1 cellular context compared by ENCODE assay signal in genomic region chr18:58403799-58404455, GRCh38.
TF ChIP-seq lines count a peak whose summit lies in the region.

No MANE protein-coding gene starts in this region.

TF ChIP-seq in HepG2, 621 proteins besides CTCF, POLR2A, EP300 and RAD21 (continued from another document and continues in another):
- TF ChIP-seq HMGXB3 (CRISPR knock-in tag; IDR thresholded peaks at IDR 0.05; ENCODE audit: borderline replicate concordance) (no peak), FOXA1 (IDR thresholded peaks at IDR 0.05) (no peak), FOXA1 (CRISPR knock-in tag; IDR thresholded peaks at IDR 0.05) (no peak), ZNF382 (CRISPR knock-in tag; IDR thresholded peaks at IDR 0.05; ENCODE audit: borderline replicate concordance) (no peak), KDM3A (CRISPR knock-in tag; IDR thresholded peaks at IDR 0.05; ENCODE audit: low read depth) (no peak), ZNF709 (CRISPR knock-in tag; IDR thresholded peaks at IDR 0.05) (no peak), ZNF580 (CRISPR knock-in tag; IDR thresholded peaks at IDR 0.05; ENCODE audit: borderline replicate concordance, low read depth) (no peak), FLYWCH1 (CRISPR knock-in tag; IDR thresholded peaks at IDR 0.05) (no peak), PAXIP1 (CRISPR knock-in tag; conservative IDR thresholded peaks at IDR 0.05) (no peak; the same call in 1 of the 2 replicates), SALL1 (CRISPR knock-in tag; IDR thresholded peaks at IDR 0.05) (peak; percentile 54; the same call in 1 of the 2 replicates), SKIL (CRISPR knock-in tag; IDR thresholded peaks at IDR 0.05; ENCODE audit: borderline replicate concordance) (no peak), BATF2 (CRISPR knock-in tag; IDR thresholded peaks at IDR 0.05) (no peak), ZXDC (CRISPR knock-in tag; IDR thresholded peaks at IDR 0.05) (no peak), MBNL3 (CRISPR knock-in tag; conservative IDR thresholded peaks at IDR 0.05) (no peak), NFE2L1 (CRISPR knock-in tag; IDR thresholded peaks at IDR 0.05; ENCODE audit: borderline replicate concordance) (no peak), MED1 (CRISPR knock-in tag; IDR thresholded peaks at IDR 0.05) (0 out of 2 replicates have a peak, but pooled peaks have one; percentile 43), AGO2 (optimal IDR thresholded peaks at IDR 0.05; ENCODE audit: low read depth, low read length) (peak; percentile 98), CENPX (CRISPR knock-in tag; IDR thresholded peaks at IDR 0.05) (no peak), MYC (CRISPR knock-in tag; IDR thresholded peaks at IDR 0.05; ENCODE audit: borderline replicate concordance) (no peak), ARID3A (IDR thresholded peaks at IDR 0.05; ENCODE audit: low read depth, low read length) (no peak), TEAD3 (CRISPR knock-in tag; optimal IDR thresholded peaks at IDR 0.05; ENCODE audit: borderline replicate concordance) (no peak), ATM (IDR thresholded peaks at IDR 0.05; ENCODE audit: borderline replicate concordance) (no peak), RXRB (CRISPR knock-in tag; IDR thresholded peaks at IDR 0.05; ENCODE audit: borderline replicate concordance) (0 out of 2 replicates have a peak, but pooled peaks have one; percentile 8), ZNF891 (CRISPR knock-in tag; IDR thresholded peaks at IDR 0.05) (0 out of 2 replicates have a peak, but pooled peaks have one; percentile 14), GLI4 (CRISPR knock-in tag; IDR thresholded peaks at IDR 0.05; ENCODE audit: borderline replicate concordance) (no peak), ZNF460 (CRISPR knock-in tag; IDR thresholded peaks at IDR 0.05; ENCODE audit: borderline replicate concordance) (no peak), GATAD2A (CRISPR knock-in tag; IDR thresholded peaks at IDR 0.05) (peak; percentile 47; the same call in 1 of the 2 replicates), ETS1 (CRISPR knock-in tag; IDR thresholded peaks at IDR 0.05) (no peak), GRHL1 (CRISPR knock-in tag; conservative IDR thresholded peaks at IDR 0.05) (no peak), PLSCR1 (CRISPR knock-in tag; IDR thresholded peaks at IDR 0.05; ENCODE audit: borderline replicate concordance) (no peak), ZBTB49 (CRISPR knock-in tag; IDR thresholded peaks at IDR 0.05; ENCODE audit: borderline replicate concordance) (no peak), HNRNPL (IDR thresholded peaks at IDR 0.05; ENCODE audit: low read depth, low read length) (0 out of 2 replicates have a peak, but pooled peaks have one; percentile 71), ZNF292 (CRISPR knock-in tag; IDR thresholded peaks at IDR 0.05; ENCODE audit: borderline replicate concordance, low read depth) (no peak), ZNF256 (CRISPR knock-in tag; conservative IDR thresholded peaks at IDR 0.05) (no peak)
